1 cellular context compared by ENCODE assay signal in the genomic region with DNA sequence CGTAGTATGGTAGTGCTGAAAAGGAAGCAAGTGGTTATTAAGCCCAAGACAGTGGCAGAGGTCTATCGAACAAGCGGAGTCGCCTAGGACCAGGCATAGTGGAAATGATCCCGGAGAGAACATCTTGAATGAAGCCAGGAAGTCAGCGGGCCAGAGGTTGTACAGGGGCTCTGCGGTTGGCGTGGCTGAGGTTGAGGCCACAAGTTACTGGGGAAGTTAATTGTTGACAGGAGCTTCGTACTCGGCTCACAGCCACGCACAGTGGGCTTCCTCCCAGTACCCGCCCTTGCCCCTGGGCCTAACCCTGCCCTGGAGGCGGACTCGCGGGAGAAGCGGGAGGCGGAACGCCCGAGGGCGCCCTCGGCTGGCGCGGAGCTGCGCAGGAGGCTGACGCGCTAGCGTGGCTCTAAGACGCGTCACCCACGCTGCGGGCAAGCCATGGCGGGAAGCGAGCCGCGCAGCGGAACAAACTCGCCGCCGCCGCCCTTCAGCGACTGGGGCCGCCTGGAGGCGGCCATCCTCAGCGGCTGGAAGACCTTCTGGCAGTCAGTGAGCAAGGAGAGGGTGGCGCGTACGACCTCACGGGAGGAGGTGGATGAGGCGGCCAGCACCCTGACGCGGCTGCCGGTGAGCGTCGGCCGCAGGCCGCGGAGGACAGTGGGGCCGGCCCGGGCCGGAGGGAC.
TF ChIP-seq lines count a peak whose summit lies in the region.

A gene with protein sequence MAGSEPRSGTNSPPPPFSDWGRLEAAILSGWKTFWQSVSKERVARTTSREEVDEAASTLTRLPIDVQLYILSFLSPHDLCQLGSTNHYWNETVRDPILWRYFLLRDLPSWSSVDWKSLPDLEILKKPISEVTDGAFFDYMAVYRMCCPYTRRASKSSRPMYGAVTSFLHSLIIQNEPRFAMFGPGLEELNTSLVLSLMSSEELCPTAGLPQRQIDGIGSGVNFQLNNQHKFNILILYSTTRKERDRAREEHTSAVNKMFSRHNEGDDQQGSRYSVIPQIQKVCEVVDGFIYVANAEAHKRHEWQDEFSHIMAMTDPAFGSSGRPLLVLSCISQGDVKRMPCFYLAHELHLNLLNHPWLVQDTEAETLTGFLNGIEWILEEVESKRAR (plus strand): TSS at position 410 of the 683 bp plus-strand sequence. CDS start 29 bp downstream, at position 439.

TF ChIP-seq in K562, 482 proteins besides CTCF, POLR2A, EP300 and RAD21 (continued from another document and continues in another):
- TF ChIP-seq, protein P1, sequence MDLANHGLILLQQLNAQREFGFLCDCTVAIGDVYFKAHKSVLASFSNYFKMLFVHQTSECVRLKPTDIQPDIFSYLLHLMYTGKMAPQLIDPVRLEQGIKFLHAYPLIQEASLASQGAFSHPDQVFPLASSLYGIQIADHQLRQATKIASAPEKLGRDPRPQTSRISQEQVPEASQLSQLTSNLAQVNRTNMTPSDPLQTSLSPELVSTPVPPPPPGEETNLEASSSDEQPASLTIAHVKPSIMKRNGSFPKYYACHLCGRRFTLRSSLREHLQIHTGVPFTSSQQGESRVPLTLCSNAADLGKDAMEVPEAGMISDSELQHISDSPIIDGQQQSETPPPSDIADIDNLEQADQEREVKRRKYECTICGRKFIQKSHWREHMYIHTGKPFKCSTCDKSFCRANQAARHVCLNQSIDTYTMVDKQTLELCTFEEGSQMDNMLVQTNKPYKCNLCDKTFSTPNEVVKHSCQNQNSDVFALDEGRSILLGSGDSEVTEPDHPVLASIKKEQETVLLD (IDR thresholded peaks at IDR 0.05), result peak; percentile 92
- TF ChIP-seq RBM39 (optimal IDR thresholded peaks at IDR 0.05; ENCODE audit: low read depth, low read length) (peak; percentile 85), RBFOX2 (IDR thresholded peaks at IDR 0.05; ENCODE audit: low read depth, low read length) (peak; percentile 100), HDAC2 (IDR thresholded peaks at IDR 0.05) (peak; percentile 76), ARHGAP35 (IDR thresholded peaks at IDR 0.05; ENCODE audit: partially characterized antibody) (no peak), TBP (optimal IDR thresholded peaks at IDR 0.05; ENCODE audit: low read depth, low read length) (peak; percentile 91), BDP1 (IDR thresholded peaks at IDR 0.05; ENCODE audit: insufficient read depth, insufficient read length) (no peak), NR1H2 (CRISPR knock-in tag; IDR thresholded peaks at IDR 0.05) (peak; percentile 91; the same call in 1 of the 2 replicates), ZNF239 (CRISPR knock-in tag; IDR thresholded peaks at IDR 0.05) (no peak; the same call in 1 of the 2 replicates), WHSC1 (IDR thresholded peaks at IDR 0.05; ENCODE audit: low read length) (no peak), NFATC3 (IDR thresholded peaks at IDR 0.05) (no peak), POLR3A (IDR thresholded peaks at IDR 0.05; ENCODE audit: borderline replicate concordance, extremely low read depth, insufficient read depth, insufficient read length) (no peak), FOXA1 (IDR thresholded peaks at IDR 0.05; ENCODE audit: borderline replicate concordance) (no peak), KLF1 (tag; IDR thresholded peaks at IDR 0.05) (peak; percentile 85), SUPT5H (IDR thresholded peaks at IDR 0.05) (peak; percentile 93), HOXB6 (CRISPR knock-in tag; IDR thresholded peaks at IDR 0.05; ENCODE audit: borderline replicate concordance) (no peak), SNRNP70 (optimal IDR thresholded peaks at IDR 0.05; ENCODE audit: low read depth, low read length) (no peak), ZNF282 (CRISPR knock-in tag; IDR thresholded peaks at IDR 0.05) (0 out of 2 replicates have a peak, but pooled peaks have one; percentile 49), ETV1 (tag; conservative IDR thresholded peaks at IDR 0.05; ENCODE audit: low read depth) (peak; percentile 53; the same call in 1 of the 2 replicates), E2F3 (CRISPR knock-in tag; IDR thresholded peaks at IDR 0.05) (peak; percentile 97), ELF1 (tag; IDR thresholded peaks at IDR 0.05) (peak; percentile 79), SRF (CRISPR knock-in tag; IDR thresholded peaks at IDR 0.05) (peak in 1 of 2 experiments; percentile 48; a peak in 1 of 4 replicates), TRIM28 (IDR thresholded peaks at IDR 0.05) (peak; percentile 57; the same call in 1 of the 2 replicates), KDM5B (IDR thresholded peaks at IDR 0.05; ENCODE audit: insufficient replicate concordance, low read depth, low read length) (peak; percentile 96), RBM14 (IDR thresholded peaks at IDR 0.05; ENCODE audit: borderline replicate concordance, insufficient read depth, low read depth, low read length) (peak; percentile 97; the same call in 1 of the 2 replicates), HMGN3 (IDR thresholded peaks at IDR 0.05; ENCODE audit: borderline replicate concordance, extremely low read depth, insufficient read length, low read depth, low read length) (peak; percentile 67), ZNF780A (CRISPR knock-in tag; IDR thresholded peaks at IDR 0.05) (no peak), ZNF436 (CRISPR knock-in tag; IDR thresholded peaks at IDR 0.05) (no peak), ZNF224 (CRISPR knock-in tag; IDR thresholded peaks at IDR 0.05) (no peak), NUFIP1 (IDR thresholded peaks at IDR 0.05; ENCODE audit: partially characterized antibody) (no peak), ZNF41 (CRISPR knock-in tag; conservative IDR thresholded peaks at IDR 0.05) (no peak; the same call in 1 of the 2 replicates)
- TF ChIP-seq, protein P2, sequence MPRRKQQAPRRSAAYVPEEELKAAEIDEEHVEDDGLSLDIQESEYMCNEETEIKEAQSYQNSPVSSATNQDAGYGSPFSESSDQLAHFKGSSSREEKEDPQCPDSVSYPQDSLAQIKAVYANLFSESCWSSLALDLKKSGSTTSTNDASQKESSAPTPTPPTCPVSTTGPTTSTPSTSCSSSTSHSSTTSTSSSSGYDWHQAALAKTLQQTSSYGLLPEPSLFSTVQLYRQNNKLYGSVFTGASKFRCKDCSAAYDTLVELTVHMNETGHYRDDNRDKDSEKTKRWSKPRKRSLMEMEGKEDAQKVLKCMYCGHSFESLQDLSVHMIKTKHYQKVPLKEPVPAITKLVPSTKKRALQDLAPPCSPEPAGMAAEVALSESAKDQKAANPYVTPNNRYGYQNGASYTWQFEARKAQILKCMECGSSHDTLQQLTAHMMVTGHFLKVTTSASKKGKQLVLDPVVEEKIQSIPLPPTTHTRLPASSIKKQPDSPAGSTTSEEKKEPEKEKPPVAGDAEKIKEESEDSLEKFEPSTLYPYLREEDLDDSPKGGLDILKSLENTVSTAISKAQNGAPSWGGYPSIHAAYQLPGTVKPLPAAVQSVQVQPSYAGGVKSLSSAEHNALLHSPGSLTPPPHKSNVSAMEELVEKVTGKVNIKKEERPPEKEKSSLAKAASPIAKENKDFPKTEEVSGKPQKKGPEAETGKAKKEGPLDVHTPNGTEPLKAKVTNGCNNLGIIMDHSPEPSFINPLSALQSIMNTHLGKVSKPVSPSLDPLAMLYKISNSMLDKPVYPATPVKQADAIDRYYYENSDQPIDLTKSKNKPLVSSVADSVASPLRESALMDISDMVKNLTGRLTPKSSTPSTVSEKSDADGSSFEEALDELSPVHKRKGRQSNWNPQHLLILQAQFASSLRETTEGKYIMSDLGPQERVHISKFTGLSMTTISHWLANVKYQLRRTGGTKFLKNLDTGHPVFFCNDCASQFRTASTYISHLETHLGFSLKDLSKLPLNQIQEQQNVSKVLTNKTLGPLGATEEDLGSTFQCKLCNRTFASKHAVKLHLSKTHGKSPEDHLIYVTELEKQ (CRISPR knock-in tag; IDR thresholded peaks at IDR 0.05), result no peak
- TF ChIP-seq, protein P3, sequence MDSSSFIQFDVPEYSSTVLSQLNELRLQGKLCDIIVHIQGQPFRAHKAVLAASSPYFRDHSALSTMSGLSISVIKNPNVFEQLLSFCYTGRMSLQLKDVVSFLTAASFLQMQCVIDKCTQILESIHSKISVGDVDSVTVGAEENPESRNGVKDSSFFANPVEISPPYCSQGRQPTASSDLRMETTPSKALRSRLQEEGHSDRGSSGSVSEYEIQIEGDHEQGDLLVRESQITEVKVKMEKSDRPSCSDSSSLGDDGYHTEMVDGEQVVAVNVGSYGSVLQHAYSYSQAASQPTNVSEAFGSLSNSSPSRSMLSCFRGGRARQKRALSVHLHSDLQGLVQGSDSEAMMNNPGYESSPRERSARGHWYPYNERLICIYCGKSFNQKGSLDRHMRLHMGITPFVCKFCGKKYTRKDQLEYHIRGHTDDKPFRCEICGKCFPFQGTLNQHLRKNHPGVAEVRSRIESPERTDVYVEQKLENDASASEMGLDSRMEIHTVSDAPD (CRISPR knock-in tag; IDR thresholded peaks at IDR 0.05), result no peak
- TF ChIP-seq, protein P4, sequence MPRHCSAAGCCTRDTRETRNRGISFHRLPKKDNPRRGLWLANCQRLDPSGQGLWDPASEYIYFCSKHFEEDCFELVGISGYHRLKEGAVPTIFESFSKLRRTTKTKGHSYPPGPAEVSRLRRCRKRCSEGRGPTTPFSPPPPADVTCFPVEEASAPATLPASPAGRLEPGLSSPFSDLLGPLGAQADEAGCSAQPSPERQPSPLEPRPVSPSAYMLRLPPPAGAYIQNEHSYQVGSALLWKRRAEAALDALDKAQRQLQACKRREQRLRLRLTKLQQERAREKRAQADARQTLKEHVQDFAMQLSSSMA (CRISPR knock-in tag; IDR thresholded peaks at IDR 0.05), result no peak; the same call in 1 of the 2 replicates
- TF ChIP-seq, protein P5, sequence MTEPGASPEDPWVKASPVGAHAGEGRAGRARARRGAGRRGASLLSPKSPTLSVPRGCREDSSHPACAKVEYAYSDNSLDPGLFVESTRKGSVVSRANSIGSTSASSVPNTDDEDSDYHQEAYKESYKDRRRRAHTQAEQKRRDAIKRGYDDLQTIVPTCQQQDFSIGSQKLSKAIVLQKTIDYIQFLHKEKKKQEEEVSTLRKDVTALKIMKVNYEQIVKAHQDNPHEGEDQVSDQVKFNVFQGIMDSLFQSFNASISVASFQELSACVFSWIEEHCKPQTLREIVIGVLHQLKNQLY (CRISPR knock-in tag; conservative IDR thresholded peaks at IDR 0.05), result peak in 1 of 2 experiments; percentile 87; a peak in 1 of 4 replicates
- TF ChIP-seq, protein P6, sequence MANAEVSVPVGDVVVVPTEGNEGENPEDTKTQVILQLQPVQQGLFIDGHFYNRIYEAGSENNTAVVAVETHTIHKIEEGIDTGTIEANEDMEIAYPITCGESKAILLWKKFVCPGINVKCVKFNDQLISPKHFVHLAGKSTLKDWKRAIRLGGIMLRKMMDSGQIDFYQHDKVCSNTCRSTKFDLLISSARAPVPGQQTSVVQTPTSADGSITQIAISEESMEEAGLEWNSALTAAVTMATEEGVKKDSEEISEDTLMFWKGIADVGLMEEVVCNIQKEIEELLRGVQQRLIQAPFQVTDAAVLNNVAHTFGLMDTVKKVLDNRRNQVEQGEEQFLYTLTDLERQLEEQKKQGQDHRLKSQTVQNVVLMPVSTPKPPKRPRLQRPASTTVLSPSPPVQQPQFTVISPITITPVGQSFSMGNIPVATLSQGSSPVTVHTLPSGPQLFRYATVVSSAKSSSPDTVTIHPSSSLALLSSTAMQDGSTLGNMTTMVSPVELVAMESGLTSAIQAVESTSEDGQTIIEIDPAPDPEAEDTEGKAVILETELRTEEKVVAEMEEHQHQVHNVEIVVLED (CRISPR knock-in tag; IDR thresholded peaks at IDR 0.05), result peak; percentile 96
- TF ChIP-seq, protein P7, sequence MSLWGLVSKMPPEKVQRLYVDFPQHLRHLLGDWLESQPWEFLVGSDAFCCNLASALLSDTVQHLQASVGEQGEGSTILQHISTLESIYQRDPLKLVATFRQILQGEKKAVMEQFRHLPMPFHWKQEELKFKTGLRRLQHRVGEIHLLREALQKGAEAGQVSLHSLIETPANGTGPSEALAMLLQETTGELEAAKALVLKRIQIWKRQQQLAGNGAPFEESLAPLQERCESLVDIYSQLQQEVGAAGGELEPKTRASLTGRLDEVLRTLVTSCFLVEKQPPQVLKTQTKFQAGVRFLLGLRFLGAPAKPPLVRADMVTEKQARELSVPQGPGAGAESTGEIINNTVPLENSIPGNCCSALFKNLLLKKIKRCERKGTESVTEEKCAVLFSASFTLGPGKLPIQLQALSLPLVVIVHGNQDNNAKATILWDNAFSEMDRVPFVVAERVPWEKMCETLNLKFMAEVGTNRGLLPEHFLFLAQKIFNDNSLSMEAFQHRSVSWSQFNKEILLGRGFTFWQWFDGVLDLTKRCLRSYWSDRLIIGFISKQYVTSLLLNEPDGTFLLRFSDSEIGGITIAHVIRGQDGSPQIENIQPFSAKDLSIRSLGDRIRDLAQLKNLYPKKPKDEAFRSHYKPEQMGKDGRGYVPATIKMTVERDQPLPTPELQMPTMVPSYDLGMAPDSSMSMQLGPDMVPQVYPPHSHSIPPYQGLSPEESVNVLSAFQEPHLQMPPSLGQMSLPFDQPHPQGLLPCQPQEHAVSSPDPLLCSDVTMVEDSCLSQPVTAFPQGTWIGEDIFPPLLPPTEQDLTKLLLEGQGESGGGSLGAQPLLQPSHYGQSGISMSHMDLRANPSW (CRISPR knock-in tag; IDR thresholded peaks at IDR 0.05), result peak; percentile 68; the same call in 1 of the 2 replicates
- TF ChIP-seq, protein P8, sequence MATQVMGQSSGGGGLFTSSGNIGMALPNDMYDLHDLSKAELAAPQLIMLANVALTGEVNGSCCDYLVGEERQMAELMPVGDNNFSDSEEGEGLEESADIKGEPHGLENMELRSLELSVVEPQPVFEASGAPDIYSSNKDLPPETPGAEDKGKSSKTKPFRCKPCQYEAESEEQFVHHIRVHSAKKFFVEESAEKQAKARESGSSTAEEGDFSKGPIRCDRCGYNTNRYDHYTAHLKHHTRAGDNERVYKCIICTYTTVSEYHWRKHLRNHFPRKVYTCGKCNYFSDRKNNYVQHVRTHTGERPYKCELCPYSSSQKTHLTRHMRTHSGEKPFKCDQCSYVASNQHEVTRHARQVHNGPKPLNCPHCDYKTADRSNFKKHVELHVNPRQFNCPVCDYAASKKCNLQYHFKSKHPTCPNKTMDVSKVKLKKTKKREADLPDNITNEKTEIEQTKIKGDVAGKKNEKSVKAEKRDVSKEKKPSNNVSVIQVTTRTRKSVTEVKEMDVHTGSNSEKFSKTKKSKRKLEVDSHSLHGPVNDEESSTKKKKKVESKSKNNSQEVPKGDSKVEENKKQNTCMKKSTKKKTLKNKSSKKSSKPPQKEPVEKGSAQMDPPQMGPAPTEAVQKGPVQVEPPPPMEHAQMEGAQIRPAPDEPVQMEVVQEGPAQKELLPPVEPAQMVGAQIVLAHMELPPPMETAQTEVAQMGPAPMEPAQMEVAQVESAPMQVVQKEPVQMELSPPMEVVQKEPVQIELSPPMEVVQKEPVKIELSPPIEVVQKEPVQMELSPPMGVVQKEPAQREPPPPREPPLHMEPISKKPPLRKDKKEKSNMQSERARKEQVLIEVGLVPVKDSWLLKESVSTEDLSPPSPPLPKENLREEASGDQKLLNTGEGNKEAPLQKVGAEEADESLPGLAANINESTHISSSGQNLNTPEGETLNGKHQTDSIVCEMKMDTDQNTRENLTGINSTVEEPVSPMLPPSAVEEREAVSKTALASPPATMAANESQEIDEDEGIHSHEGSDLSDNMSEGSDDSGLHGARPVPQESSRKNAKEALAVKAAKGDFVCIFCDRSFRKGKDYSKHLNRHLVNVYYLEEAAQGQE (CRISPR knock-in tag; IDR thresholded peaks at IDR 0.05; ENCODE audit: low read depth), result peak; percentile 66; the same call in 1 of the 2 replicates
